In the genomic region with DNA sequence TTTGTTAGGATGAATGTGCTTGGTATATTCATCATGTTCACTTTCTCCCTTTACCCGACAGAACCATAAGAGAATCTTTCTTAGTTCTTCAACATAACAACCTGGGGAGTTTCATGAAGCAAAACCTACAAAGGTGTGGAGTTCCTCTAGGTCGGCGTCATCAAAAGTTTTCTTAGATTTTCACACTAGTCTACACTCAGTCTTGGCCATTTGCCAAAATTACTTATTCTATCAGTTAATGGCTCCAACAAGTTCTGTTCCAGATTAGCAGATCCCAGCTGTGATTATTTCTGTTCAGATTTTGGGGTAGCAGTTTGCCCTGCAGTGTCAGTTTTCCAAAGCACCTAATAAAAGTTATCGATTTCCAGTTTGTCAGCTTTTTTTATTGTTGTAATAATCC, we compare ENCODE assay signal across 1 cellular context.
TF ChIP-seq lines count a peak whose summit lies in the region.

No MANE protein-coding gene starts in this region.

TF ChIP-seq in GM23338, 12 proteins besides CTCF, POLR2A, EP300 and RAD21 (continued from another document):
- TF ChIP-seq, protein P1, sequence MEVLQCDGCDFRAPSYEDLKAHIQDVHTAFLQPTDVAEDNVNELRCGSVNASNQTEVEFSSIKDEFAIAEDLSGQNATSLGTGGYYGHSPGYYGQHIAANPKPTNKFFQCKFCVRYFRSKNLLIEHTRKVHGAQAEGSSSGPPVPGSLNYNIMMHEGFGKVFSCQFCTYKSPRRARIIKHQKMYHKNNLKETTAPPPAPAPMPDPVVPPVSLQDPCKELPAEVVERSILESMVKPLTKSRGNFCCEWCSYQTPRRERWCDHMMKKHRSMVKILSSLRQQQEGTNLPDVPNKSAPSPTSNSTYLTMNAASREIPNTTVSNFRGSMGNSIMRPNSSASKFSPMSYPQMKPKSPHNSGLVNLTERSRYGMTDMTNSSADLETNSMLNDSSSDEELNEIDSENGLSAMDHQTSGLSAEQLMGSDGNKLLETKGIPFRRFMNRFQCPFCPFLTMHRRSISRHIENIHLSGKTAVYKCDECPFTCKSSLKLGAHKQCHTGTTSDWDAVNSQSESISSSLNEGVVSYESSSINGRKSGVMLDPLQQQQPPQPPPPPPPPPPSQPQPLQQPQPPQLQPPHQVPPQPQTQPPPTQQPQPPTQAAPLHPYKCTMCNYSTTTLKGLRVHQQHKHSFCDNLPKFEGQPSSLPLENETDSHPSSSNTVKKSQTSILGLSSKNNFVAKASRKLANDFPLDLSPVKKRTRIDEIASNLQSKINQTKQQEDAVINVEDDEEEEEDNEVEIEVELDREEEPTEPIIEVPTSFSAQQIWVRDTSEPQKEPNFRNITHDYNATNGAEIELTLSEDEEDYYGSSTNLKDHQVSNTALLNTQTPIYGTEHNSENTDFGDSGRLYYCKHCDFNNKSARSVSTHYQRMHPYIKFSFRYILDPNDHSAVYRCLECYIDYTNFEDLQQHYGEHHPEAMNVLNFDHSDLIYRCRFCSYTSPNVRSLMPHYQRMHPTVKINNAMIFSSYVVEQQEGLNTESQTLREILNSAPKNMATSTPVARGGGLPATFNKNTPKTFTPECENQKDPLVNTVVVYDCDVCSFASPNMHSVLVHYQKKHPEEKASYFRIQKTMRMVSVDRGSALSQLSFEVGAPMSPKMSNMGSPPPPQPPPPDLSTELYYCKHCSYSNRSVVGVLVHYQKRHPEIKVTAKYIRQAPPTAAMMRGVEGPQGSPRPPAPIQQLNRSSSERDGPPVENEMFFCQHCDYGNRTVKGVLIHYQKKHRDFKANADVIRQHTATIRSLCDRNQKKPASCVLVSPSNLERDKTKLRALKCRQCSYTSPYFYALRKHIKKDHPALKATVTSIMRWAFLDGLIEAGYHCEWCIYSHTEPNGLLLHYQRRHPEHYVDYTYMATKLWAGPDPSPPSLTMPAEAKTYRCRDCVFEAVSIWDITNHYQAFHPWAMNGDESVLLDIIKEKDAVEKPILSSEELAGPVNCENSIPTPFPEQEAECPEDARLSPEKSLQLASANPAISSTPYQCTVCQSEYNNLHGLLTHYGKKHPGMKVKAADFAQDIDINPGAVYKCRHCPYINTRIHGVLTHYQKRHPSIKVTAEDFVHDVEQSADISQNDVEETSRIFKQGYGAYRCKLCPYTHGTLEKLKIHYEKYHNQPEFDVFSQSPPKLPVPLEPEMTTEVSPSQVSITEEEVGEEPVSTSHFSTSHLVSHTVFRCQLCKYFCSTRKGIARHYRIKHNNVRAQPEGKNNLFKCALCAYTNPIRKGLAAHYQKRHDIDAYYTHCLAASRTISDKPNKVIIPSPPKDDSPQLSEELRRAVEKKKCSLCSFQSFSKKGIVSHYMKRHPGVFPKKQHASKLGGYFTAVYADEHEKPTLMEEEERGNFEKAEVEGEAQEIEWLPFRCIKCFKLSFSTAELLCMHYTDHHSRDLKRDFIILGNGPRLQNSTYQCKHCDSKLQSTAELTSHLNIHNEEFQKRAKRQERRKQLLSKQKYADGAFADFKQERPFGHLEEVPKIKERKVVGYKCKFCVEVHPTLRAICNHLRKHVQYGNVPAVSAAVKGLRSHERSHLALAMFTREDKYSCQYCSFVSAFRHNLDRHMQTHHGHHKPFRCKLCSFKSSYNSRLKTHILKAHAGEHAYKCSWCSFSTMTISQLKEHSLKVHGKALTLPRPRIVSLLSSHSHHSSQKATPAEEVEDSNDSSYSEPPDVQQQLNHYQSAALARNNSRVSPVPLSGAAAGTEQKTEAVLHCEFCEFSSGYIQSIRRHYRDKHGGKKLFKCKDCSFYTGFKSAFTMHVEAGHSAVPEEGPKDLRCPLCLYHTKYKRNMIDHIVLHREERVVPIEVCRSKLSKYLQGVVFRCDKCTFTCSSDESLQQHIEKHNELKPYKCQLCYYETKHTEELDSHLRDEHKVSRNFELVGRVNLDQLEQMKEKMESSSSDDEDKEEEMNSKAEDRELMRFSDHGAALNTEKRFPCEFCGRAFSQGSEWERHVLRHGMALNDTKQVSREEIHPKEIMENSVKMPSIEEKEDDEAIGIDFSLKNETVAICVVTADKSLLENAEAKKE (CRISPR knock-in tag; IDR thresholded peaks at IDR 0.05), result no peak
- TF ChIP-seq STAT1 (IDR thresholded peaks at IDR 0.05; ENCODE audit: unreplicated experiment) (no peak), POLR2AphosphoS5 (IDR thresholded peaks at IDR 0.05; ENCODE audit: low read depth) (no peak), ZNF114 (CRISPR knock-in tag; IDR thresholded peaks at IDR 0.05) (no peak), ZNF331 (CRISPR knock-in tag; IDR thresholded peaks at IDR 0.05; ENCODE audit: low read depth) (no peak), EZH2 (IDR thresholded peaks at IDR 0.05; ENCODE audit: low read depth, unreplicated experiment) (no peak), EZH2phosphoT487 (IDR thresholded peaks at IDR 0.05; ENCODE audit: unreplicated experiment) (no peak), JUNB (IDR thresholded peaks at IDR 0.05; ENCODE audit: unreplicated experiment) (no peak)
- TF ChIP-seq, protein P2, sequence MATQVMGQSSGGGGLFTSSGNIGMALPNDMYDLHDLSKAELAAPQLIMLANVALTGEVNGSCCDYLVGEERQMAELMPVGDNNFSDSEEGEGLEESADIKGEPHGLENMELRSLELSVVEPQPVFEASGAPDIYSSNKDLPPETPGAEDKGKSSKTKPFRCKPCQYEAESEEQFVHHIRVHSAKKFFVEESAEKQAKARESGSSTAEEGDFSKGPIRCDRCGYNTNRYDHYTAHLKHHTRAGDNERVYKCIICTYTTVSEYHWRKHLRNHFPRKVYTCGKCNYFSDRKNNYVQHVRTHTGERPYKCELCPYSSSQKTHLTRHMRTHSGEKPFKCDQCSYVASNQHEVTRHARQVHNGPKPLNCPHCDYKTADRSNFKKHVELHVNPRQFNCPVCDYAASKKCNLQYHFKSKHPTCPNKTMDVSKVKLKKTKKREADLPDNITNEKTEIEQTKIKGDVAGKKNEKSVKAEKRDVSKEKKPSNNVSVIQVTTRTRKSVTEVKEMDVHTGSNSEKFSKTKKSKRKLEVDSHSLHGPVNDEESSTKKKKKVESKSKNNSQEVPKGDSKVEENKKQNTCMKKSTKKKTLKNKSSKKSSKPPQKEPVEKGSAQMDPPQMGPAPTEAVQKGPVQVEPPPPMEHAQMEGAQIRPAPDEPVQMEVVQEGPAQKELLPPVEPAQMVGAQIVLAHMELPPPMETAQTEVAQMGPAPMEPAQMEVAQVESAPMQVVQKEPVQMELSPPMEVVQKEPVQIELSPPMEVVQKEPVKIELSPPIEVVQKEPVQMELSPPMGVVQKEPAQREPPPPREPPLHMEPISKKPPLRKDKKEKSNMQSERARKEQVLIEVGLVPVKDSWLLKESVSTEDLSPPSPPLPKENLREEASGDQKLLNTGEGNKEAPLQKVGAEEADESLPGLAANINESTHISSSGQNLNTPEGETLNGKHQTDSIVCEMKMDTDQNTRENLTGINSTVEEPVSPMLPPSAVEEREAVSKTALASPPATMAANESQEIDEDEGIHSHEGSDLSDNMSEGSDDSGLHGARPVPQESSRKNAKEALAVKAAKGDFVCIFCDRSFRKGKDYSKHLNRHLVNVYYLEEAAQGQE (IDR thresholded peaks at IDR 0.05; ENCODE audit: unreplicated experiment), result no peak
- TF ChIP-seq, protein P3, sequence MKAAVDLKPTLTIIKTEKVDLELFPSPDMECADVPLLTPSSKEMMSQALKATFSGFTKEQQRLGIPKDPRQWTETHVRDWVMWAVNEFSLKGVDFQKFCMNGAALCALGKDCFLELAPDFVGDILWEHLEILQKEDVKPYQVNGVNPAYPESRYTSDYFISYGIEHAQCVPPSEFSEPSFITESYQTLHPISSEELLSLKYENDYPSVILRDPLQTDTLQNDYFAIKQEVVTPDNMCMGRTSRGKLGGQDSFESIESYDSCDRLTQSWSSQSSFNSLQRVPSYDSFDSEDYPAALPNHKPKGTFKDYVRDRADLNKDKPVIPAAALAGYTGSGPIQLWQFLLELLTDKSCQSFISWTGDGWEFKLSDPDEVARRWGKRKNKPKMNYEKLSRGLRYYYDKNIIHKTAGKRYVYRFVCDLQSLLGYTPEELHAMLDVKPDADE (IDR thresholded peaks at IDR 0.05), result no peak
